20 cellular contexts compared by ENCODE assay signal in the genomic region with DNA sequence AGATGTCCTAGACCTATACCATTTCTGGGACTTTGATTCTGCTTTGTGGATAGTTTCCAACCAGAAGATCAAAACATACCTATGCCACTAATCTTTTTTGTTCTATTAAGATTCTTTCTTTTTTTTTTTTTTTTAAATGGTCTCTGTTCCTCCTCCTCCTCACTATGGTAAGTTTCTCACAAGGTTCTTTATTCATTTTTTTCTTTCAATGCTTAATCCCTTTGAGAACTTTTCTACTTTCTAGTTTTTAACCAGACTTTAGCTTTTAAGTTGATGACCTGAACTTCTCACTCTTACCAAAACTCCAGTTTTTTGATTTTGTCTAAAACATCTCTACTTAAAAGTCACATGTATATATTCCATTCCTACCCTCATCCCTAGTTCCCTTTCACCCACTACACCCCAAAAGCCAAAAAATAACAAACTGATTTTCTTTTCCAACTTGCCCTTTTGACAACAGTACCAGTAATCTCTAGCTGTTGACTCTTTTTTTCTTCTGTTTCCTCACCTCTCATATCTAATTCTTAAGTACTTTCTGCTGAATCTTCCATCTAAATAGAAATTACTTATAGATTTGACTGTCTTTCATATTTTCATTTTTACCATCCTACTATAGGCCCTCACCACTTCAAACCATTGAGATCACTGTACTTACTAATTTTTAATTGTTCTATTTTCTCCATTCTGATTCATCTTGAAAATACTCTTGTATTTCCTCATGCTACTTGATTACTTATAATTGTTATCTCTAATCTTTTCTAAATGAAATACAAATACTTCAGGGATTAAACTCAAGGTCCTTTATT. TPM values are rescaled to one million over a fixed set of nuclear protein-coding genes. Genes with fewer than 3 reads are reported as not detected.
DNase-seq lines count a peak whose midpoint lies in the region; ATAC-seq and TF ChIP-seq lines count a peak whose summit lies in the region.
"Had no signal": no experiment of that assay in that cellular context is flagged by ENCODE, and none has a peak within 500 bp of the region (broad histone marks: within the 10 kb centered on the region; RNA-seq: fewer than 3 reads in every experiment).

No MANE protein-coding gene starts in this region.

- H3K9me3 Mint-ChIP-seq in stimulated activated naive CD8-positive, alpha-beta T cell treated with anti-CD3 and anti-CD28 coated beads, Interleukin-15, Interleukin-2, amounts not matched to agents 100 ng/mL and 50 ng/mL, for 24 hours: no peaks in the 10 kb centered on the region
- no peaks in the 10 kb centered on the region for H3K9me3 Mint-ChIP-seq in dendritic cell treated with granulocyte-macrophage colony-stimulating factor and Interleukin-4, amounts not matched to agents 40 ng/mL and 50 ng/mL, for 4 days
- H3K9me3 Mint-ChIP-seq: immature natural killer cell had no signal

- peaks cover 81% of the 10 kb centered on the region for H3K4me1 Mint-ChIP-seq in stimulated activated naive CD8-positive, alpha-beta T cell treated with anti-CD3 and anti-CD28 coated beads, Interleukin-15, Interleukin-2, amounts not matched to agents 100 ng/mL and 50 ng/mL, for 24 hours (ENCODE audit: low read depth)
- H3K4me1 Mint-ChIP-seq in dendritic cell treated with granulocyte-macrophage colony-stimulating factor and Interleukin-4, amounts not matched to agents 40 ng/mL and 50 ng/mL, for 4 days (ENCODE audit: low read depth): peaks cover 68% of the 10 kb centered on the region

- no peaks in the 10 kb centered on the region for H3K9me3 ChIP-seq in SU-DHL-6 (ENCODE audit: insufficient read depth, low read length)
- H3K9me3 ChIP-seq: body of pancreas, Caco-2, colonic mucosa, heart right ventricle, right atrium auricular region, tibial artery had no signal

- peak overlapping the region; percentile 74 for H3K27ac Mint-ChIP-seq in stimulated activated naive CD8-positive, alpha-beta T cell treated with anti-CD3 and anti-CD28 coated beads, Interleukin-15, Interleukin-2, amounts not matched to agents 100 ng/mL and 50 ng/mL, for 24 hours
- peak overlapping the region; percentile 50 for H3K27ac Mint-ChIP-seq in dendritic cell treated with granulocyte-macrophage colony-stimulating factor and Interleukin-4, amounts not matched to agents 40 ng/mL and 50 ng/mL, for 4 days

- no peak for TF ChIP-seq CTCF in SU-DHL-6 (IDR thresholded peaks at IDR 0.05; ENCODE audit: insufficient read depth, low read length, poor library complexity, severe bottlenecking)

- no peak for DNase-seq in stimulated activated naive CD8-positive, alpha-beta T cell treated with anti-CD3 and anti-CD28 coated beads, Interleukin-15, Interleukin-2, amounts not matched to agents 100 U/mL and 50 U/mL, for 24 hours
- DNase-seq in left lobe of liver (ENCODE audit: low spot score) (no peak), NK-92 (lab: John Stamatoyannopoulos, UW; ENCODE audit: unreplicated experiment) (no peak)
- DNase-seq: body of pancreas, Caco-2, colonic mucosa, heart right ventricle, immature natural killer cell, left ventricle myocardium superior, NCI-H1105 treated with DMSO at 0.1 percent for 48 hours, NCI-H2107, NCI-H524, nucleus accumbens, tibial artery had no signal

- H3K9me2 ChIP-seq in SU-DHL-6 (replicated peaks; ENCODE audit: insufficient read depth, low read length): no peaks in the 10 kb centered on the region

- no peaks in the 10 kb centered on the region; the same call in 1 of the 2 replicates for H3F3A ChIP-seq in SU-DHL-6 (ENCODE audit: insufficient read depth)

- no peaks in the 10 kb centered on the region; the same call in 1 of the 2 replicates for H4K20me1 ChIP-seq in SU-DHL-6 (ENCODE audit: low read depth, low read length)

- peak overlapping the region; percentile 20; the same call in 1 of the 2 replicates for H3K27ac ChIP-seq in SU-DHL-6 (ENCODE audit: low read depth, low read length)
- H3K27ac ChIP-seq: body of pancreas, colonic mucosa, heart right ventricle, right atrium auricular region, tibial artery, VCaP had no signal

- H3K4me3 ChIP-seq in SU-DHL-6 (ENCODE audit: insufficient read depth, low read length, poor library complexity, severe bottlenecking): no peak overlapping the region
- H3K4me3 ChIP-seq: body of pancreas, colonic mucosa, heart right ventricle, right atrium auricular region, tibial artery had no signal

- peaks cover 100% of the 10 kb centered on the region for H3K79me2 ChIP-seq in SU-DHL-6 (ENCODE audit: insufficient read depth, low read length)

- intact Hi-C loops in dendritic cell treated with granulocyte-macrophage colony-stimulating factor and Interleukin-4, amounts not matched to agents 40 ng/mL and 50 ng/mL, for 4 days (cut with micrococcal nuclease): no loop called here

- peak overlapping the region; percentile 22 for H3K4me2 ChIP-seq in SU-DHL-6 (ENCODE audit: low read depth, low read length, poor library complexity, severe bottlenecking)

- H3K4me3 Mint-ChIP-seq in stimulated activated naive CD8-positive, alpha-beta T cell treated with anti-CD3 and anti-CD28 coated beads, Interleukin-15, Interleukin-2, amounts not matched to agents 100 ng/mL and 50 ng/mL, for 24 hours: peak overlapping the region; percentile 5
- no peak overlapping the region for H3K4me3 Mint-ChIP-seq in dendritic cell treated with granulocyte-macrophage colony-stimulating factor and Interleukin-4, amounts not matched to agents 40 ng/mL and 50 ng/mL, for 4 days
- H3K4me3 Mint-ChIP-seq: immature natural killer cell had no signal

- H3K36me3 Mint-ChIP-seq in stimulated activated naive CD8-positive, alpha-beta T cell treated with anti-CD3 and anti-CD28 coated beads, Interleukin-15, Interleukin-2, amounts not matched to agents 100 ng/mL and 50 ng/mL, for 24 hours (ENCODE audit: low read depth): peaks cover 60% of the 10 kb centered on the region
- peaks cover 84% of the 10 kb centered on the region for H3K36me3 Mint-ChIP-seq in dendritic cell treated with granulocyte-macrophage colony-stimulating factor and Interleukin-4, amounts not matched to agents 40 ng/mL and 50 ng/mL, for 4 days (ENCODE audit: low read depth)

- ATAC-seq in stimulated activated naive CD8-positive, alpha-beta T cell treated with anti-CD3 and anti-CD28 coated beads, Interleukin-15, Interleukin-2, amounts not matched to agents 100 U/mL and 50 U/mL, for 24 hours: no peak
- no peak for ATAC-seq in HG03139 (IDR thresholded peaks at IDR 0.05; ENCODE audit: unreplicated experiment)
- ATAC-seq in left lobe of liver: no peak
- ATAC-seq: body of pancreas, left ventricle myocardium superior had no signal

- no peak overlapping the region for H2AFZ ChIP-seq in SU-DHL-6 (ENCODE audit: low read depth, low read length, severe bottlenecking)

- H3K27me3 ChIP-seq in SU-DHL-6 (ENCODE audit: low read length): no peaks in the 10 kb centered on the region
- H3K27me3 ChIP-seq: body of pancreas, colonic mucosa, heart right ventricle, right atrium auricular region, tibial artery had no signal

- H3K9ac ChIP-seq in SU-DHL-6 (ENCODE audit: low read length): no peak overlapping the region

- no peaks in the 10 kb centered on the region for H3K27me3 Mint-ChIP-seq in stimulated activated naive CD8-positive, alpha-beta T cell treated with anti-CD3 and anti-CD28 coated beads, Interleukin-15, Interleukin-2, amounts not matched to agents 100 ng/mL and 50 ng/mL, for 24 hours
- no peaks in the 10 kb centered on the region for H3K27me3 Mint-ChIP-seq in dendritic cell treated with granulocyte-macrophage colony-stimulating factor and Interleukin-4, amounts not matched to agents 40 ng/mL and 50 ng/mL, for 4 days

- H3K36me3 ChIP-seq in SU-DHL-6 (ENCODE audit: low read length): peaks cover 39% of the 10 kb centered on the region

RNA-seq across cellular contexts. Expression of a gene that starts 6.1 kb away (rescaled TPM):
- total RNA-seq in left lobe of liver: 26.6 TPM

RNA-seq across cellular contexts. Expression of a gene that starts 6.3 kb away (rescaled TPM):
- total RNA-seq in left lobe of liver: 15.0 TPM

RNA-seq across cellular contexts. Expression of a gene that starts 54.3 kb away (rescaled TPM):
- 14.9 TPM for total RNA-seq in left lobe of liver
